Comparison of ENCODE assay signal across 3 cellular contexts in genomic region chr3:138407236-138407907, GRCh38.
TF ChIP-seq lines count a peak whose summit lies in the region.

No MANE protein-coding gene starts in this region.

TF ChIP-seq in HepG2, 621 proteins besides CTCF, POLR2A, EP300 and RAD21:
- peak; percentile 80 for TF ChIP-seq ATF7 (IDR thresholded peaks at IDR 0.05)
- no peak for TF ChIP-seq ATF7 (CRISPR knock-in tag; IDR thresholded peaks at IDR 0.05)
- no peak for TF ChIP-seq ZBTB7B (CRISPR knock-in tag; IDR thresholded peaks at IDR 0.05)
- TF ChIP-seq THAP9 (CRISPR knock-in tag; IDR thresholded peaks at IDR 0.05; ENCODE audit: borderline replicate concordance), result no peak

TF ChIP-seq in K562, 482 proteins besides CTCF, POLR2A, EP300 and RAD21:
- 0 out of 2 replicates have a peak, but pooled peaks have one; percentile 18 for TF ChIP-seq JUN (IDR thresholded peaks at IDR 0.05; ENCODE audit: borderline replicate concordance, low read depth, low read length)
- no peak for TF ChIP-seq JUN (CRISPR knock-in tag; IDR thresholded peaks at IDR 0.05; ENCODE audit: borderline replicate concordance)
- TF ChIP-seq LARP7 (IDR thresholded peaks at IDR 0.05), result no peak
- TF ChIP-seq ATF3 (IDR thresholded peaks at IDR 0.05), result peak; percentile 59
- TF ChIP-seq ATF3 (CRISPR knock-in tag; conservative IDR thresholded peaks at IDR 0.05), result no peak

TF ChIP-seq in H1, 55 proteins besides CTCF, POLR2A, EP300 and RAD21:
- TF ChIP-seq SP1 (IDR thresholded peaks at IDR 0.05; ENCODE audit: low read depth, low read length) (no peak), BACH1 (IDR thresholded peaks at IDR 0.05; ENCODE audit: low read length) (no peak), KDM4A (IDR thresholded peaks at IDR 0.05; ENCODE audit: low read depth, low read length, severe bottlenecking) (no peak), CHD2 (IDR thresholded peaks at IDR 0.05; ENCODE audit: low read length) (no peak), JUND (IDR thresholded peaks at IDR 0.05; ENCODE audit: low read length) (no peak), KDM5A (IDR thresholded peaks at IDR 0.05; ENCODE audit: low read length) (no peak), SIRT6 (IDR thresholded peaks at IDR 0.05; ENCODE audit: low read length) (no peak), CEBPB (IDR thresholded peaks at IDR 0.05; ENCODE audit: low read depth, low read length) (no peak), EZH2 (IDR thresholded peaks at IDR 0.05; ENCODE audit: low read depth, low read length, severe bottlenecking) (no peak), BRCA1 (IDR thresholded peaks at IDR 0.05; ENCODE audit: low read depth, low read length) (no peak), TAF1 (IDR thresholded peaks at IDR 0.05; ENCODE audit: low read depth, low read length) (no peak), GTF2F1 (IDR thresholded peaks at IDR 0.05; ENCODE audit: borderline replicate concordance, low read depth, low read length) (no peak), HDAC2 (IDR thresholded peaks at IDR 0.05; ENCODE audit: borderline replicate concordance in 1 of 2, low read depth in 2 of 2, low read length in 2 of 2) (no peak), SIN3A (conservative IDR thresholded peaks at IDR 0.05 in 1 of 2, IDR thresholded peaks at IDR 0.05 in 1 of 2; ENCODE audit: low read depth in 1 of 2, low read length in 2 of 2) (no peak), SP4 (IDR thresholded peaks at IDR 0.05; ENCODE audit: low read length) (no peak)
